24 cellular contexts compared by ENCODE assay signal in genomic region chr11:77530879-77531278, GRCh38.
"Had no signal": no experiment of that assay in that cellular context is flagged by ENCODE, and none has a peak within 500 bp of the region (broad histone marks: within the 10 kb centered on the region; RNA-seq: fewer than 3 reads in every experiment).

No MANE protein-coding gene starts in this region.

- H3K4me1 ChIP-seq: left lung, vagina had no signal

- H3K36me3 Mint-ChIP-seq: activated CD8-positive, alpha-beta memory T cell treated with anti-CD3 and anti-CD28 coated beads, Interleukin-2, amount 10 ng/mL, durations not matched to agents 7 days and 5 days; activated naive CD4-positive, alpha-beta T cell treated with anti-CD3 and anti-CD28 coated beads, Interleukin-2, amount 10 ng/mL, durations not matched to agents 7 days and 5 days; naive thymus-derived CD4-positive, alpha-beta T cell; stimulated activated naive B cell treated with anti-CD40 and anti-IgM and Interleukin-4, amounts not matched to agents 10 μg/mL and 1 μg/mL and 100 μg/mL, for 72 hours had no signal

- H3K27ac ChIP-seq: left lung, vagina, WERI-Rb-1 had no signal

- H3K27ac Mint-ChIP-seq: activated CD4-positive, alpha-beta T cell treated with anti-CD3 and anti-CD28 coated beads, Interleukin-2, amount 10 ng/mL, durations not matched to agents 7 days and 5 days; activated CD8-positive, alpha-beta memory T cell treated with anti-CD3 and anti-CD28 coated beads, Interleukin-2, amount 10 ng/mL, durations not matched to agents 7 days and 5 days; activated CD8-positive, alpha-beta T cell treated with anti-CD3 and anti-CD28 coated beads for 36 hours; stimulated activated naive B cell treated with anti-CD40 and anti-IgM and Interleukin-4, amounts not matched to agents 10 μg/mL and 1 μg/mL and 100 μg/mL, for 72 hours had no signal

- ATAC-seq: activated CD8-positive, alpha-beta memory T cell treated with anti-CD3 and anti-CD28 coated beads, Interleukin-2, amount 10 ng/mL, durations not matched to agents 7 days and 5 days; activated CD8-positive, alpha-beta T cell treated with anti-CD3 and anti-CD28 coated beads for 36 hours; left lung; naive thymus-derived CD4-positive, alpha-beta T cell; stimulated activated naive B cell treated with anti-CD40 and anti-IgM and Interleukin-4, amounts not matched to agents 10 μg/mL and 1 μg/mL and 100 μg/mL, for 72 hours had no signal

- H3K9me3 ChIP-seq: left lung, vagina had no signal

- H3K4me3 Mint-ChIP-seq: activated CD4-positive, alpha-beta T cell treated with anti-CD3 and anti-CD28 coated beads, Interleukin-2, amount 10 ng/mL, durations not matched to agents 7 days and 5 days; activated CD8-positive, alpha-beta memory T cell treated with anti-CD3 and anti-CD28 coated beads, Interleukin-2, amount 10 ng/mL, durations not matched to agents 7 days and 5 days; activated CD8-positive, alpha-beta T cell treated with anti-CD3 and anti-CD28 coated beads for 36 hours; activated naive CD4-positive, alpha-beta T cell treated with anti-CD3 and anti-CD28 coated beads, Interleukin-2, amount 10 ng/mL, durations not matched to agents 7 days and 5 days; naive thymus-derived CD4-positive, alpha-beta T cell; neural crest cell; stimulated activated naive B cell treated with anti-CD40 and anti-IgM and Interleukin-4, amounts not matched to agents 10 μg/mL and 1 μg/mL and 100 μg/mL, for 72 hours had no signal

- DNase-seq: activated CD4-positive, alpha-beta T cell treated with anti-CD3 and anti-CD28 coated beads, Interleukin-2, amount 10 ng/mL, durations not matched to agents 7 days and 5 days; activated CD4-positive, CD25-positive, alpha-beta regulatory T cell treated with anti-CD3 and anti-CD28 coated beads, Interleukin-2, amount 50 U/mL, for 72 hours; activated CD8-positive, alpha-beta memory T cell treated with anti-CD3 and anti-CD28 coated beads, Interleukin-2, amount 10 ng/mL, durations not matched to agents 7 days and 5 days; activated CD8-positive, alpha-beta T cell treated with anti-CD3 and anti-CD28 coated beads for 36 hours; activated effector memory CD4-positive, alpha-beta T cell treated with anti-CD3 and anti-CD28 coated beads, Interleukin-2, amount 50 U/mL, for 16 hours; activated naive CD4-positive, alpha-beta T cell treated with anti-CD3 and anti-CD28 coated beads, Interleukin-2, amount 10 ng/mL, durations not matched to agents 7 days and 5 days; activated T-cell treated with anti-CD3 and anti-CD28 coated beads for 4 hours; amygdala; cortex of kidney; erythroblast; foreskin melanocyte; glutamatergic neuron; hippocampal formation; kidney glomerular epithelial cell; left lung; naive thymus-derived CD4-positive, alpha-beta T cell; stimulated activated CD4-positive, alpha-beta T cell treated with anti-CD3 and anti-CD28 coated beads, Interleukin-2, amount 100 ng/mL, for 48 hours; stimulated activated CD8-positive, alpha-beta memory T cell treated with anti-CD3 and anti-CD28 coated beads, Interleukin-4, amount 100 ng/mL, for 48 hours; stimulated activated naive B cell treated with anti-CD40 and anti-IgM and Interleukin-4, amounts not matched to agents 10 μg/mL and 1 μg/mL and 100 μg/mL, for 72 hours; trophoblast cell; WERI-Rb-1 had no signal

- H3K4me3 ChIP-seq: left lung, lung, vagina had no signal

- H3K27me3 Mint-ChIP-seq: activated CD4-positive, alpha-beta T cell treated with anti-CD3 and anti-CD28 coated beads, Interleukin-2, amount 10 ng/mL, durations not matched to agents 7 days and 5 days; activated CD8-positive, alpha-beta memory T cell treated with anti-CD3 and anti-CD28 coated beads, Interleukin-2, amount 10 ng/mL, durations not matched to agents 7 days and 5 days; activated CD8-positive, alpha-beta T cell treated with anti-CD3 and anti-CD28 coated beads for 36 hours had no signal

- H3K4me1 Mint-ChIP-seq: activated CD4-positive, alpha-beta T cell treated with anti-CD3 and anti-CD28 coated beads, Interleukin-2, amount 10 ng/mL, durations not matched to agents 7 days and 5 days; activated CD8-positive, alpha-beta memory T cell treated with anti-CD3 and anti-CD28 coated beads, Interleukin-2, amount 10 ng/mL, durations not matched to agents 7 days and 5 days; activated naive CD4-positive, alpha-beta T cell treated with anti-CD3 and anti-CD28 coated beads, Interleukin-2, amount 10 ng/mL, durations not matched to agents 7 days and 5 days; naive thymus-derived CD4-positive, alpha-beta T cell had no signal

- H3K9me3 Mint-ChIP-seq: activated CD4-positive, alpha-beta T cell treated with anti-CD3 and anti-CD28 coated beads, Interleukin-2, amount 10 ng/mL, durations not matched to agents 7 days and 5 days; activated CD8-positive, alpha-beta T cell treated with anti-CD3 and anti-CD28 coated beads for 36 hours; activated naive CD4-positive, alpha-beta T cell treated with anti-CD3 and anti-CD28 coated beads, Interleukin-2, amount 10 ng/mL, durations not matched to agents 7 days and 5 days; naive thymus-derived CD4-positive, alpha-beta T cell; neural crest cell; stimulated activated naive B cell treated with anti-CD40 and anti-IgM and Interleukin-4, amounts not matched to agents 10 μg/mL and 1 μg/mL and 100 μg/mL, for 72 hours had no signal

- H3K36me3 ChIP-seq: left lung, vagina, WERI-Rb-1 had no signal

- H3K27me3 ChIP-seq: left lung, vagina had no signal
